Comparison of ENCODE assay signal across 10 cellular contexts in the genomic region with DNA sequence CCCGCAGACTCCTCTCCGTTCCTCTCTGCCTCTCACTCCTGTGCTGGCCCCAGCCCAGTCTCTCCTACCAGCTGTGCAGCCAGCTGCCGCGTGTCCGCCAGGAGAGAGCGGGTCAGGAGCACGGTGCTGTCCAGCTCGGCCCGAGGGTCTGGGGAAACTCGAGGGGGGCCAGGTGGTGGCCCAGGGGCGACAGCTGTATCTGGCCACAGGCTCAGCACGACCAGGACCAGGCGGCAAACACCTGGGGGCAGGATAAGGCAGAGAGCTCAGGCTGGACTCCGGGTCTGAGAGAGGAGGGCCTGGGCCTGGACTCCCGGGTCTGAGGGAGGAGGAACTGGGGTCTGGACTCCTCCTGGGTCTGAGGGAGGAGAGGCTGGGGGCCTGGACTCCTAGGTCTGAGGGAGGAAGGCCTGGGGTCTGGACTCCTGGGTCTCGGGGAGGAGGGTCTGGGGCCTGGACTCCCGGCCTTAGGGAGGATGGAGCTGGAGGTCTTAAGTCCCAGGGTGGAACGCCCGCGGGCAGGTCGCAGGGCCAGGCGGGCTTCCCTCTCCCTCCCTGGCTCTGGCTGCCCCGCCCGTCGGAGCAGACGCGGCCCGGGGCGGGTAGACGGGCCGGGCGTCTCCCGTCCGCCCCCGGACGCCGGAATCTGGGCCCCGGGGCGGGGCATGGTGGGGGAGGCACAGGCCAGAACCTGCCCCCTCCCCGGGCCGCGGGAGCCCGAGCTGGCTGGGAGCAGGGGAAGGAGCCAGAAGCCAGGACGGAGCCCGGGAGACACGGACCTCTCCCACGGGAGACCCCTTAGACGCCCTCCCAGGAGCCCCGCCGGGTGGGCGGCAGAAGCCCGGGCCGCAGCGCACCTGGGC. TPM values are rescaled to one million over a fixed set of nuclear protein-coding genes. Genes with fewer than 3 reads are reported as not detected.
A peak's percentile ranks its signal among the peaks of the same experiment; 100 is the strongest.
DNase-seq lines count a peak whose midpoint lies in the region; ATAC-seq, FAIRE-seq and TF ChIP-seq lines count a peak whose summit lies in the region.
"Had no signal": no experiment of that assay in that cellular context is flagged by ENCODE, and none has a peak within 500 bp of the region (broad histone marks: within the 10 kb centered on the region; RNA-seq: fewer than 3 reads in every experiment).

No MANE protein-coding gene starts in this region.

- H3K9me3 Mint-ChIP-seq in activated CD8-positive, alpha-beta memory T cell treated with anti-CD3 and anti-CD28 coated beads, Interleukin-2, amount 10 ng/mL, durations not matched to agents 7 days and 5 days (ENCODE audit: low read depth) = no peaks in the 10 kb centered on the region

- in situ Hi-C loops in transverse colon (cut with MboI; ENCODE audit: low pct_ligation_motif_present in 1 of 4, low pct_unique_long_range_greater_than_20kb in 1 of 4, low sequenced_read_pairs in 3 of 4) = no loop called here

- no peak overlapping the region for H3K4me3 Mint-ChIP-seq in activated CD8-positive, alpha-beta memory T cell treated with anti-CD3 and anti-CD28 coated beads, Interleukin-2, amount 10 ng/mL, durations not matched to agents 7 days and 5 days

- H3K27me3 ChIP-seq in iPS-20b (ENCODE audit: insufficient read depth, low read length) (peaks cover 74% of the 10 kb centered on the region), transverse colon (peaks cover 69% of the 10 kb centered on the region)

- no peak overlapping the region for H3K27ac Mint-ChIP-seq in activated CD8-positive, alpha-beta memory T cell treated with anti-CD3 and anti-CD28 coated beads, Interleukin-2, amount 10 ng/mL, durations not matched to agents 7 days and 5 days

- TF ChIP-seq POLR2A in transverse colon (IDR thresholded peaks at IDR 0.05) = no peak

- WGBS in transverse colon (ENCODE audit: low coverage in 1 of 2), 2 donors = 8% methylated on average over 48 of the region's 54 CpGs; no CpG with 5 or more reads in 1 of the 2 donors

- CTCF ChIA-PET in activated CD8-positive, alpha-beta memory T cell treated with anti-CD3 and anti-CD28 coated beads, Interleukin-2, amount 10 ng/mL, durations not matched to agents 7 days and 5 days (lab: Charles Lee) = interaction anchor here (0.8 to 1.5 kb wide), 4 partner anchors 15 to 68 kb away, joined by 3 to 5 read pairs (median 4); a partner anchor contains a TSS

- peak; percentile 27 for DNase-seq in stimulated activated CD4-positive, alpha-beta T cell treated with anti-CD3 and anti-CD28 coated beads, Interleukin-4, amount 100 ng/mL, for 1 hour
- DNase-seq in stimulated activated CD4-positive, alpha-beta T cell treated with anti-CD3 and anti-CD28 coated beads, Interleukin-12 subunit alpha, Interleukin-12 subunit beta, amount 100 ng/mL, for 4 hours = no peak
- DNase-seq in activated CD8-positive, alpha-beta memory T cell treated with anti-CD3 and anti-CD28 coated beads, Interleukin-2, amount 10 ng/mL, durations not matched to agents 7 days and 5 days = no peak
- DNase-seq in urothelium cell line (ENCODE audit: low spot score) = peak; percentile 85
- DNase-seq in transverse colon = no peak
- DNase-seq in NCI-H2107 (lab: John Stamatoyannopoulos, UW) = no peak

- no peak overlapping the region for H3K27ac ChIP-seq in iPS-20b (ENCODE audit: low read length)
- no peak overlapping the region for H3K27ac ChIP-seq in transverse colon

- H3K27me3 Mint-ChIP-seq in activated CD8-positive, alpha-beta memory T cell treated with anti-CD3 and anti-CD28 coated beads, Interleukin-2, amount 10 ng/mL, durations not matched to agents 7 days and 5 days = peaks cover 47% of the 10 kb centered on the region

- H3K36me3 ChIP-seq in iPS-20b (ENCODE audit: insufficient read depth, low read depth, low read length) (no peaks in the 10 kb centered on the region), transverse colon (no peaks in the 10 kb centered on the region)

- intact Hi-C loops in transverse colon (cut with DNase I; ENCODE audit: low total_unique reads) = no loop called here

- H3K4me3 ChIP-seq in iPS-20b (ENCODE audit: low read length) (peak overlapping the region; percentile 38; the same call in 1 of the 2 replicates), transverse colon (peak overlapping the region in 2 of 4 donors; percentile 12 to 35)

- H3K36me3 Mint-ChIP-seq in activated CD8-positive, alpha-beta memory T cell treated with anti-CD3 and anti-CD28 coated beads, Interleukin-2, amount 10 ng/mL, durations not matched to agents 7 days and 5 days = no peaks in the 10 kb centered on the region

- no peak for TF ChIP-seq CTCF in transverse colon (IDR thresholded peaks at IDR 0.05)

- TF ChIP-seq EP300 in transverse colon (IDR thresholded peaks at IDR 0.05; ENCODE audit: low read depth) = no peak

- H3K4me1 ChIP-seq in iPS-20b (ENCODE audit: insufficient read depth, low read length) = peaks cover 10% of the 10 kb centered on the region
- H3K4me1 ChIP-seq in transverse colon = peaks cover 3 to 22% (median 15%) of the 10 kb centered on the region in 4 donors

- H3K9ac ChIP-seq in iPS-20b (ENCODE audit: low read depth, low read length) = no peak overlapping the region

- no peak for FAIRE-seq in urothelium cell line (lab: Jason Lieb, UNC)

- peak; percentile 57 for ATAC-seq in activated CD8-positive, alpha-beta memory T cell treated with anti-CD3 and anti-CD28 coated beads, Interleukin-2, amount 10 ng/mL, durations not matched to agents 7 days and 5 days
- ATAC-seq in HG03469 (IDR thresholded peaks at IDR 0.05; ENCODE audit: unreplicated experiment) = no peak

- H3K4me1 Mint-ChIP-seq in activated CD8-positive, alpha-beta memory T cell treated with anti-CD3 and anti-CD28 coated beads, Interleukin-2, amount 10 ng/mL, durations not matched to agents 7 days and 5 days = peaks cover 6% of the 10 kb centered on the region

- no peaks in the 10 kb centered on the region for H3K9me3 ChIP-seq in iPS-20b (ENCODE audit: insufficient read depth, low read depth, low read length)
- H3K9me3 ChIP-seq in transverse colon = no peaks in the 10 kb centered on the region

RNA-seq across cellular contexts. Expression of a gene that starts 1.3 kb away (rescaled TPM):
- under 1 TPM; 0.50 to 0.68 TPM for total RNA-seq in activated CD8-positive, alpha-beta memory T cell treated with anti-CD3 and anti-CD28 coated beads, Interleukin-2, amount 10 ng/mL, durations not matched to agents 7 days and 5 days
- under 1 TPM in 1 of 4 donors, not detected in 3; 0.48 TPM for total RNA-seq in transverse colon
- total RNA-seq: lung microvascular endothelial cell had no signal

RNA-seq across cellular contexts. Expression of a gene that starts 5.9 kb away (rescaled TPM):
- total RNA-seq in activated CD8-positive, alpha-beta memory T cell treated with anti-CD3 and anti-CD28 coated beads, Interleukin-2, amount 10 ng/mL, durations not matched to agents 7 days and 5 days = not detected
- total RNA-seq in transverse colon = not detected
- total RNA-seq: lung microvascular endothelial cell, temporal lobe had no signal

RNA-seq across cellular contexts. Expression of a gene that starts 7.7 kb away (rescaled TPM):
- total RNA-seq in activated CD8-positive, alpha-beta memory T cell treated with anti-CD3 and anti-CD28 coated beads, Interleukin-2, amount 10 ng/mL, durations not matched to agents 7 days and 5 days = not detected
- total RNA-seq in transverse colon = not detected
- total RNA-seq: lung microvascular endothelial cell had no signal

RNA-seq across cellular contexts. Expression of a gene that starts 14.4 kb away (rescaled TPM):
- total RNA-seq in activated CD8-positive, alpha-beta memory T cell treated with anti-CD3 and anti-CD28 coated beads, Interleukin-2, amount 10 ng/mL, durations not matched to agents 7 days and 5 days = 1 to 10 TPM in 1 of 2 experiments, under 1 TPM in 1; 0.19 to 2.0 TPM
- total RNA-seq in transverse colon = 10 to 100 TPM in 3 of 4 donors, 1 to 10 TPM in 1; 4.0 to 58.7 (median 21.0) TPM
- total RNA-seq: lung microvascular endothelial cell had no signal

RNA-seq across cellular contexts. Expression of a gene that starts 15.2 kb away (rescaled TPM):
- 10 to 100 TPM; 14.1 to 23.0 TPM for total RNA-seq in activated CD8-positive, alpha-beta memory T cell treated with anti-CD3 and anti-CD28 coated beads, Interleukin-2, amount 10 ng/mL, durations not matched to agents 7 days and 5 days
- 100 to 1,000 TPM in 1 of 4 donors, 10 to 100 TPM in 3; 12.0 to 199 (median 42.5) TPM for total RNA-seq in transverse colon
- total RNA-seq: temporal lobe had no signal

Comparison
In these comparisons a context has a peak if more than half of its experiments do, and no peak if none do; other contexts are left out.
1. DNase-seq: peak in stimulated activated CD4-positive, alpha-beta T cell treated with anti-CD3 and anti-CD28 coated beads, Interleukin-4, amount 100 ng/mL, for 1 hour (single experiment) and urothelium cell line (single experiment); none in stimulated activated CD4-positive, alpha-beta T cell treated with anti-CD3 and anti-CD28 coated beads, Interleukin-12 subunit alpha, Interleukin-12 subunit beta, amount 100 ng/mL, for 4 hours (single experiment), activated CD8-positive, alpha-beta memory T cell treated with anti-CD3 and anti-CD28 coated beads, Interleukin-2, amount 10 ng/mL, durations not matched to agents 7 days and 5 days (single experiment), transverse colon (single experiment) and NCI-H2107 (single experiment).